In the genomic region with DNA sequence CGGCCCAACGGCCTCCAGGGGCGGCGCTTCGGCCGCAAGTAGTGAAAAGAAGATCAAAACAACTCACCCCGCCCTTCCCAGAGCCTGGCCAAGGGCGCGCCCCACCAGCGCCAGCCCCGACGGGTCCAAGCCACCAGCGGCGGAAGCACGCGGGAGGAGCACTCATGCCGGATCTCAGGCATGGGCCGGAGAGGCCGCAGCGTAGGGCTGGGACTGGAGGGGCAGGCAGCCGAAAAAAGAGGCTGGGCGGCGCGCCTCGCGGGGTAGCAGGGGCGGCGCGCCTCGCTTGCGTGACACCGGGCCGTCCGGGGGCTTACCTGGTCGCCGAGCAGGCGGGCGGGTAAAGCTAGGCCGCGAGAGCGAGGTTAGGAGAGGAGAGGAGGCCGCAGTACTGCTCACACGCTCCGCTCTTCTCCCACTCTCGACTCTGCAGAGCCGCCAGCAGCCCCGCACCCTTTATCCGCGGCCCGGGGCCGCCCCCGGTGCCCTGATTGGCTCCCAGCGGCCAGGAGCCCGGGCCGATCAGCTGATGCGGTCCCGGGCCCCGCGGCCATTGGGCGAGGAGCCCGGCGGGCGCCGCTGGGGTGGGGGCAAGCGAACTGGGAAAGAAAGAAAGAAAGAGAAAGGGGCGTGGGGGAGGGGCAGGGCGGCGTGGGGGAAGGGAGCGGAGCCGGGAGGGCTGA, we compare ENCODE assay signal across 8 cellular contexts. TPM values are rescaled to one million over a fixed set of nuclear protein-coding genes. Genes with fewer than 3 reads are reported as not detected.
DNase-seq lines count a peak whose midpoint lies in the region; ATAC-seq and TF ChIP-seq lines count a peak whose summit lies in the region.

Gene GLUL (minus strand): TSS at position 429 of the 683 bp plus-strand sequence. CDS start 3,053 bp downstream, outside the sequence.

- H3K4me3 ChIP-seq in colonic mucosa, result peak within 1 kb of the TSS; percentile 80

- H3K27ac ChIP-seq in colonic mucosa (peak within 1 kb of the TSS; percentile 98), layer of hippocampus (ENCODE audit: low read depth, low read length) (peak within 1 kb of the TSS; percentile 95)

- H3K27me3 ChIP-seq in colonic mucosa, result no peaks in the 10 kb centered on the region
- no peaks in the 10 kb centered on the region for H3K27me3 ChIP-seq in layer of hippocampus (ENCODE audit: control insufficient read depth, insufficient read depth, low read length)

- DNase-seq in AG09319 (ENCODE audit: extremely low read depth, low read depth), result peak; percentile 85
- DNase-seq in NCI-H345 (lab: John Stamatoyannopoulos, UW), result peak; percentile 96
- DNase-seq in activated CD4-positive, alpha-beta T cell treated with anti-CD3 and anti-CD28 coated beads for 24 hours (ENCODE audit: low read depth in 2 of 2), result peak; percentile 36 to 57
- peak; percentile 94 for DNase-seq in colonic mucosa
- peak; percentile 23 to 61 (median 34) for DNase-seq in stimulated activated CD4-positive, alpha-beta T cell treated with anti-CD3 and anti-CD28 coated beads, Interleukin-1b, Interleukin-23, amount 100 ng/mL, for 24 hours (ENCODE audit: low read depth in 4 of 4, low spot score in 1 of 4)

- H3K4me1 ChIP-seq in colonic mucosa, result no peaks in the 10 kb centered on the region

- H3K9me3 ChIP-seq in colonic mucosa, result no peaks in the 10 kb centered on the region

- peaks cover 7% of the 10 kb centered on the region for H3K36me3 ChIP-seq in colonic mucosa

- ATAC-seq in GM19035 (IDR thresholded peaks at IDR 0.05; ENCODE audit: unreplicated experiment) (peak; percentile 78), HG03342 (IDR thresholded peaks at IDR 0.05; ENCODE audit: unreplicated experiment) (peak; percentile 76)

- intact Hi-C loops in colonic mucosa (cut with DNase I), result no loop called here

- TF ChIP-seq CTCF in AG09319 (IDR thresholded peaks at IDR 0.05; ENCODE audit: low read depth, low read length), result peak; percentile 15; the same call in 1 of the 2 replicates
- TF ChIP-seq CTCF in colonic mucosa (IDR thresholded peaks at IDR 0.05), result no peak

- H3K9ac ChIP-seq in colonic mucosa (ENCODE audit: low read depth in 2 of 2, low read length in 2 of 2), result peak within 1 kb of the TSS; percentile 96

RNA-seq across cellular contexts. Expression of gene GLUL, which starts in this region (rescaled TPM):
- total RNA-seq in colonic mucosa, result 100 to 1,000 TPM; 343 to 428 TPM

Comparison
In these comparisons a context has a peak if more than half of its experiments do, and no peak if none do; other contexts are left out.
1. Peak in every context shown above with its lines: DNase-seq, ATAC-seq, H3K4me3 ChIP-seq and H3K27ac ChIP-seq.
2. DNase-seq: peak in every context shown above with its lines; median percentile 96 in NCI-H345; 94 in colonic mucosa; 85 in AG09319; 46 in activated CD4-positive, alpha-beta T cell treated with anti-CD3 and anti-CD28 coated beads for 24 hours; 34 in stimulated activated CD4-positive, alpha-beta T cell treated with anti-CD3 and anti-CD28 coated beads, Interleukin-1b, Interleukin-23, amount 100 ng/mL, for 24 hours.